Comparison of ENCODE assay signal across 19 cellular contexts in genomic region chr7:105622114-105622731, GRCh38. TPM values are rescaled to one million over a fixed set of nuclear protein-coding genes. Genes with fewer than 3 reads are reported as not detected.
DNase-seq lines count a peak whose midpoint lies in the region; ATAC-seq and TF ChIP-seq lines count a peak whose summit lies in the region.
"Had no signal": no experiment of that assay in that cellular context is flagged by ENCODE, and none has a peak within 500 bp of the region (broad histone marks: within the 10 kb centered on the region; RNA-seq: fewer than 3 reads in every experiment).

No MANE protein-coding gene starts in this region.

- TF ChIP-seq CTCF in H9 (conservative IDR thresholded peaks at IDR 0.05) (no peak), brain (conservative IDR thresholded peaks at IDR 0.05) (no peak), suprapubic skin (IDR thresholded peaks at IDR 0.05) (no peak)

- no peak overlapping the region for H4K5ac ChIP-seq in H9 (ENCODE audit: insufficient read length, low read depth, low read length)

- H3K4me3 ChIP-seq in rectal smooth muscle tissue (ENCODE audit: low read length) (no peak overlapping the region), suprapubic skin (no peak overlapping the region)
- H3K4me3 ChIP-seq: GM23248 had no signal

- H4K8ac ChIP-seq in H9 (replicated peaks; ENCODE audit: insufficient read length, low read depth, low read length), result no peak overlapping the region

- H3K79me1 ChIP-seq in H9 (ENCODE audit: insufficient read depth, low read depth, low read length, poor library complexity, severe bottlenecking), result no peaks in the 10 kb centered on the region

- H3K79me2 ChIP-seq in H9 (ENCODE audit: insufficient read depth, low read length), result peaks cover 4% of the 10 kb centered on the region; the same call in 1 of the 2 replicates

- H3K4me3 Mint-ChIP-seq in H9 (no peak overlapping the region; a peak in 1 of 5 replicates), brain (peak overlapping the region in 1 of 5 experiments; percentile 22)
- H3K4me3 Mint-ChIP-seq: CD8-positive, alpha-beta T cell had no signal

- no peak overlapping the region for H3K56ac ChIP-seq in H9 (ENCODE audit: insufficient read length, low read depth, low read length)

- H3K27ac Mint-ChIP-seq in H9 (peak overlapping the region; percentile 5 to 73 (median 9); a peak in 4 of 7 replicates), brain (peak overlapping the region in 4 of 5 experiments; percentile 44 to 89 (median 74))
- H3K27ac Mint-ChIP-seq: CD8-positive, alpha-beta T cell had no signal

- intact Hi-C loops in sciatic nerve (cut with DNase I), result no loop called here

- H3K27me3 ChIP-seq in H9 (ENCODE audit: insufficient read depth, low read length), result no peaks in the 10 kb centered on the region
- no peaks in the 10 kb centered on the region for H3K27me3 ChIP-seq in rectal smooth muscle tissue (ENCODE audit: control insufficient read depth, insufficient read depth, low read length)
- H3K27me3 ChIP-seq in suprapubic skin, result no peaks in the 10 kb centered on the region

- ATAC-seq in sciatic nerve, result no peak
- ATAC-seq: CD8-positive, alpha-beta T cell; Panc1 had no signal

- peaks cover 9% of the 10 kb centered on the region for H3K9me3 ChIP-seq in H9 (ENCODE audit: control insufficient read depth, low read depth, low read length)
- no peaks in the 10 kb centered on the region for H3K9me3 ChIP-seq in suprapubic skin

- H3K18ac ChIP-seq in H9 (ENCODE audit: insufficient read length, low read depth, low read length), result no peak overlapping the region

- no peaks in the 10 kb centered on the region for H3K27me3 Mint-ChIP-seq in H9 (ENCODE audit: low read depth)
- no peaks in the 10 kb centered on the region for H3K27me3 Mint-ChIP-seq in brain

- H3K4me1 ChIP-seq in H9 (ENCODE audit: insufficient read depth, low read length) (no peaks in the 10 kb centered on the region), rectal smooth muscle tissue (ENCODE audit: control insufficient read depth, insufficient read depth, low read length) (peaks cover 20% of the 10 kb centered on the region), suprapubic skin (no peaks in the 10 kb centered on the region)

- no peak overlapping the region for H3K14ac ChIP-seq in H9 (ENCODE audit: insufficient read depth, low read length)

- no peaks in the 10 kb centered on the region for H3K23me2 ChIP-seq in H9 (ENCODE audit: insufficient read length, low read depth, low read length, poor library complexity, severe bottlenecking)

- no peak for TF ChIP-seq POLR2A in suprapubic skin (IDR thresholded peaks at IDR 0.05)

- no peak overlapping the region for H3K4ac ChIP-seq in H9 (ENCODE audit: low read depth, low read length)

- TF ChIP-seq EP300 in suprapubic skin (IDR thresholded peaks at IDR 0.05), result no peak

- no peak overlapping the region for H2AK5ac ChIP-seq in H9 (ENCODE audit: insufficient read length, low read length)

- H3T11ph ChIP-seq in H9 (ENCODE audit: low read length), result no peak overlapping the region

- H2BK120ac ChIP-seq in H9 (ENCODE audit: low read depth, low read length, poor library complexity, severe bottlenecking), result no peak overlapping the region

- no peak overlapping the region for H2BK15ac ChIP-seq in H9 (ENCODE audit: low read depth, low read length)

- H3K36me3 Mint-ChIP-seq in H9 (ENCODE audit: insufficient read depth in 1 of 3, low read depth in 3 of 3) (peaks cover 40 to 72% (median 70%) of the 10 kb centered on the region in 3 experiments), brain (peaks cover 52% of the 10 kb centered on the region)

- no peak overlapping the region for H2BK20ac ChIP-seq in H9 (ENCODE audit: low read depth, low read length, poor library complexity, severe bottlenecking)

- H4K91ac ChIP-seq in H9 (ENCODE audit: insufficient read length, low read depth, low read length), result no peak overlapping the region

- no peak overlapping the region for H3K4me2 ChIP-seq in H9 (ENCODE audit: insufficient read depth, insufficient read length, low read length)
- H3K4me2 ChIP-seq: KMS-11 had no signal

- H3K4me1 Mint-ChIP-seq in H9, result peaks cover 4 to 10% of the 10 kb centered on the region in 2 experiments; a peak in 3 of 4 replicates
- H3K4me1 Mint-ChIP-seq in brain, result peaks cover 11% of the 10 kb centered on the region

- DNase-seq in H9, result no peak
- peak; percentile 41 for DNase-seq in left kidney (ENCODE audit: low read depth, low spot score)
- no peak for DNase-seq in NCI-H187 (lab: John Stamatoyannopoulos, UW)
- DNase-seq in sciatic nerve (ENCODE audit: low spot score), result no peak
- no peak for DNase-seq in SW480 (ENCODE audit: low spot score)
- DNase-seq in suprapubic skin (ENCODE audit: low spot score in 2 of 2), result no peak
- DNase-seq: CD8-positive, alpha-beta T cell; NCI-H1092 treated with DMSO at 0.1 percent for 48 hours; NCI-H1694 treated with DMSO at 0.1 percent for 48 hours; NCI-H82; SIG-M5 had no signal

- peaks cover 15% of the 10 kb centered on the region for H3K36me3 ChIP-seq in rectal smooth muscle tissue (ENCODE audit: control insufficient read depth, insufficient read depth, low read length)
- peaks cover 59% of the 10 kb centered on the region for H3K36me3 ChIP-seq in suprapubic skin

- no peak overlapping the region for H2BK12ac ChIP-seq in H9 (ENCODE audit: insufficient read length, low read depth, low read length)

- H2BK5ac ChIP-seq in H9 (ENCODE audit: insufficient read length, low read length), result no peak overlapping the region

- peaks cover 13 to 15% of the 10 kb centered on the region in 2 experiments for H3K9me3 Mint-ChIP-seq in H9
- H3K9me3 Mint-ChIP-seq in brain, result peaks cover 4 to 12% (median 7%) of the 10 kb centered on the region in 5 experiments

- H3K9ac ChIP-seq in H9 (ENCODE audit: extremely low read depth, insufficient read length, low read length) (no peak overlapping the region), rectal smooth muscle tissue (ENCODE audit: low read length) (no peak overlapping the region)
- H3K9ac ChIP-seq: KMS-11 had no signal

- H2AFZ ChIP-seq in H9 (ENCODE audit: low read length), result no peak overlapping the region
- H2AFZ ChIP-seq: GM23248 had no signal

- H3K23ac ChIP-seq in H9 (ENCODE audit: insufficient read length, low read depth, low read length), result no peak overlapping the region

- H3K27ac ChIP-seq in H9 (ENCODE audit: insufficient read length, low read depth, low read length) (no peak overlapping the region), rectal smooth muscle tissue (ENCODE audit: low read depth, low read length) (peak overlapping the region; percentile 58), suprapubic skin (no peak overlapping the region)
- H3K27ac ChIP-seq: GM23248, KMS-11 had no signal

- no CpG with 5 or more reads among the region's 14 CpGs for WGBS in H9 (ENCODE audit: extremely low coverage, insufficient read length, low lambda C conversion rate)
- 90% methylated on average over 14 of the region's 14 CpGs for WGBS in suprapubic skin

- peaks cover 2% of the 10 kb centered on the region for H4K20me1 ChIP-seq in H9 (ENCODE audit: control insufficient read depth, insufficient read depth, insufficient read length)

RNA-seq across cellular contexts. Expression of gene EFCAB10, which starts 40.9 kb away (rescaled TPM):
- total RNA-seq in H9 (2021), result 1.3 and 1.5 TPM in 2 replicates
- 0.51 TPM for polyA plus RNA-seq in brain (ENCODE audit: insufficient read depth, low read depth, low replicate concordance)
- total RNA-seq in sciatic nerve, result not detected
- total RNA-seq in suprapubic skin, result not detected
- total RNA-seq: GM23248, MCF 10A had no signal
- polyA plus RNA-seq: AG04450, BJ had no signal
